In genomic region chr19:35249146-35249847, GRCh38 we compare ENCODE assay signal across 8 cellular contexts. TPM values are rescaled to one million over a fixed set of nuclear protein-coding genes. Genes with fewer than 3 reads are reported as not detected.
A peak's percentile ranks its signal among the peaks of the same experiment; 100 is the strongest.
DNase-seq lines count a peak whose midpoint lies in the region; ATAC-seq and TF ChIP-seq lines count a peak whose summit lies in the region.

No MANE protein-coding gene starts in this region.

- TF ChIP-seq EP300 in transverse colon (IDR thresholded peaks at IDR 0.05; ENCODE audit: low read depth): no peak

- peak; percentile 45 for DNase-seq in GM20000 (ENCODE audit: low spot score)
- DNase-seq in activated CD8-positive, alpha-beta memory T cell treated with anti-CD3 and anti-CD28 coated beads, Interleukin-2, amount 10 ng/mL, durations not matched to agents 7 days and 5 days: no peak
- DNase-seq in kidney tubule cell (ENCODE audit: low spot score): peak; percentile 46
- peak; percentile 42 for DNase-seq in transverse colon
- DNase-seq in cerebellar cortex (ENCODE audit: low spot score): no peak
- no peak for DNase-seq in ureter (ENCODE audit: low spot score)

- peaks cover 25% of the 10 kb centered on the region for H3K4me1 Mint-ChIP-seq in activated CD8-positive, alpha-beta memory T cell treated with anti-CD3 and anti-CD28 coated beads, Interleukin-2, amount 10 ng/mL, durations not matched to agents 7 days and 5 days

- in situ Hi-C loops in transverse colon (cut with MboI; ENCODE audit: low pct_ligation_motif_present in 1 of 4, low pct_unique_long_range_greater_than_20kb in 1 of 4, low sequenced_read_pairs in 3 of 4): no loop called here

- peak overlapping the region; percentile 79 for H3K4me3 Mint-ChIP-seq in activated CD8-positive, alpha-beta memory T cell treated with anti-CD3 and anti-CD28 coated beads, Interleukin-2, amount 10 ng/mL, durations not matched to agents 7 days and 5 days

- H3K27me3 Mint-ChIP-seq in activated CD8-positive, alpha-beta memory T cell treated with anti-CD3 and anti-CD28 coated beads, Interleukin-2, amount 10 ng/mL, durations not matched to agents 7 days and 5 days: peaks cover 29% of the 10 kb centered on the region

- H3K27ac ChIP-seq in 22Rv1 (peak overlapping the region; percentile 99), transverse colon (peak overlapping the region; percentile 87 to 94 (median 92))

- H3K27ac Mint-ChIP-seq in activated CD8-positive, alpha-beta memory T cell treated with anti-CD3 and anti-CD28 coated beads, Interleukin-2, amount 10 ng/mL, durations not matched to agents 7 days and 5 days: peak overlapping the region; percentile 33

- 9% methylated on average over 39 of the region's 39 CpGs; no CpG with 5 or more reads in 1 of the 2 donors for WGBS in transverse colon (ENCODE audit: low coverage in 1 of 2), 2 donors

- no peaks in the 10 kb centered on the region for H3K9me3 Mint-ChIP-seq in activated CD8-positive, alpha-beta memory T cell treated with anti-CD3 and anti-CD28 coated beads, Interleukin-2, amount 10 ng/mL, durations not matched to agents 7 days and 5 days (ENCODE audit: low read depth)

- no peaks in the 10 kb centered on the region for H3K36me3 ChIP-seq in transverse colon

- H3K4me1 ChIP-seq in transverse colon: peaks cover 0 to 16% (median 8%) of the 10 kb centered on the region in 4 donors

- TF ChIP-seq CTCF in 22Rv1 (IDR thresholded peaks at IDR 0.05): no peak
- TF ChIP-seq CTCF in GM20000 (IDR thresholded peaks at IDR 0.05; ENCODE audit: extremely low read depth, missing control alignments): no peak
- TF ChIP-seq CTCF in transverse colon (IDR thresholded peaks at IDR 0.05): no peak

- H3K4me3 ChIP-seq in transverse colon: peak overlapping the region; percentile 20 to 88 (median 74)

- intact Hi-C loops in transverse colon (cut with DNase I; ENCODE audit: low total_unique reads): no loop called here

- ATAC-seq in activated CD8-positive, alpha-beta memory T cell treated with anti-CD3 and anti-CD28 coated beads, Interleukin-2, amount 10 ng/mL, durations not matched to agents 7 days and 5 days: no peak
- no peak for ATAC-seq in HG02642 (IDR thresholded peaks at IDR 0.05; ENCODE audit: poor library complexity, unreplicated experiment)

- no peaks in the 10 kb centered on the region for H3K9me3 ChIP-seq in transverse colon

- TF ChIP-seq POLR2A in transverse colon (IDR thresholded peaks at IDR 0.05): peak; percentile 16

- CTCF ChIA-PET in activated CD8-positive, alpha-beta memory T cell treated with anti-CD3 and anti-CD28 coated beads, Interleukin-2, amount 10 ng/mL, durations not matched to agents 7 days and 5 days (lab: Charles Lee): no interaction called here

- H3K36me3 Mint-ChIP-seq in activated CD8-positive, alpha-beta memory T cell treated with anti-CD3 and anti-CD28 coated beads, Interleukin-2, amount 10 ng/mL, durations not matched to agents 7 days and 5 days: peaks cover 13% of the 10 kb centered on the region

- H3K27me3 ChIP-seq in transverse colon: peaks cover 24% of the 10 kb centered on the region

RNA-seq across cellular contexts. Expression of gene LSR, which starts 0.5 kb away (rescaled TPM):
- 10 to 100 TPM in 1 of 2 experiments, 1 to 10 TPM in 1; 7.2 to 10.0 TPM for total RNA-seq in activated CD8-positive, alpha-beta memory T cell treated with anti-CD3 and anti-CD28 coated beads, Interleukin-2, amount 10 ng/mL, durations not matched to agents 7 days and 5 days
- total RNA-seq in transverse colon (100 to 1,000 TPM; 124 to 484 (median 330) TPM), ureter (55.2 TPM)

RNA-seq across cellular contexts. Expression of gene USF2, which starts 19.5 kb away (rescaled TPM):
- 100 to 1,000 TPM; 138 to 154 TPM for total RNA-seq in activated CD8-positive, alpha-beta memory T cell treated with anti-CD3 and anti-CD28 coated beads, Interleukin-2, amount 10 ng/mL, durations not matched to agents 7 days and 5 days
- total RNA-seq in transverse colon (100 to 1,000 TPM in 3 of 4 donors, 10 to 100 TPM in 1; 95.9 to 207 (median 140) TPM), ureter (113 TPM)

RNA-seq across cellular contexts. Expression of gene FAM187B, which starts 20.8 kb away (rescaled TPM):
- total RNA-seq in activated CD8-positive, alpha-beta memory T cell treated with anti-CD3 and anti-CD28 coated beads, Interleukin-2, amount 10 ng/mL, durations not matched to agents 7 days and 5 days: not detected
- total RNA-seq in transverse colon (not detected), ureter (not detected)

RNA-seq across cellular contexts. Expression of gene HAMP, which starts 33.0 kb away (rescaled TPM):
- under 1 TPM; 0.55 to 0.77 TPM for total RNA-seq in activated CD8-positive, alpha-beta memory T cell treated with anti-CD3 and anti-CD28 coated beads, Interleukin-2, amount 10 ng/mL, durations not matched to agents 7 days and 5 days
- total RNA-seq in transverse colon (not detected), ureter (1.2 TPM)

RNA-seq across cellular contexts. Expression of gene MAG, which starts 42.7 kb away (rescaled TPM):
- under 1 TPM in 1 of 2 experiments, not detected in 1; 0.26 TPM for total RNA-seq in activated CD8-positive, alpha-beta memory T cell treated with anti-CD3 and anti-CD28 coated beads, Interleukin-2, amount 10 ng/mL, durations not matched to agents 7 days and 5 days
- total RNA-seq in transverse colon: not detected
- not detected for total RNA-seq in ureter

Comparison
In these comparisons a context has a peak if more than half of its experiments do, and no peak if none do; other contexts are left out.
1. DNase-seq: peak in GM20000 (single experiment), kidney tubule cell (single experiment) and transverse colon (single experiment); none in activated CD8-positive, alpha-beta memory T cell treated with anti-CD3 and anti-CD28 coated beads, Interleukin-2, amount 10 ng/mL, durations not matched to agents 7 days and 5 days (single experiment), cerebellar cortex (single experiment) and ureter (single experiment).